Comparison of ENCODE assay signal across 8 cellular contexts in the genomic region with DNA sequence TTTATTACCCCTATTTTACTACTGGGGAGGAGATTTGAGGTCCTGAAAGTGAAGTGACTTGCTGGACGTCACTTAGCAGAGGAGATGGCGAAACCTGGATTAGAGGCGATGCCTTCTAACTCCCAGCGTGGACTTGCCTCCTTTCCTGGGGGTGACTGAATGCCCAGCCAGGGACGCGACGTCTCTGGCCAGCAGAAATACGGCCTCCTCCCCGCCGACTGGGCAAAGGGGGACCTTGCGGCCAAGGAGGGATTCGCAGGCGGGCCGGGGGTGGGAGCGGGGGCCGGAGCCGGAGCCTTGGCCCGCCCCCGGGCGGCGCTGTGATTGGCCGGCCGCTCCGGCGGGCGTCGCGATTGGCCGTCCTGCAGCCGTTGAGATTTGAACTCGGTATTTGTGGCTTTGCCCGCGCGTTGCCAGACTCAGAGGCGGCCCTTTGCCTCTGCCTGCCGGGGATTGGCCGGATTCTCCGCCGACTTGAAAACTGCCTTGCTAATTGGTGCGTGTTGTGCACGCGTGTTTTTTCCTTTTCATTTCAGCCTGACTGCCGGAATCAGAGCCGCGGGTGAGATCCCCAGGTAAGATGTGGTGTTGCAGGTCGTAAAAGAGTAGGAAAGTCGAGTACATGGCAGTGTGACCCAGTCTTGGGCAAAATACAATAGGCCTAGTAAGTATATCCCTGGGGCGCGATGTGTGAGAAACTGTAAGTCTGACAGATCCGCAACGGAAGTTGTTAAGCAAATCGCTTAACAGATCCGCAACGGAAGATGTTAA. TPM values are rescaled to one million over a fixed set of nuclear protein-coding genes. Genes with fewer than 3 reads are reported as not detected.
DNase-seq lines count a peak whose midpoint lies in the region; ATAC-seq and TF ChIP-seq lines count a peak whose summit lies in the region.

A gene with protein sequence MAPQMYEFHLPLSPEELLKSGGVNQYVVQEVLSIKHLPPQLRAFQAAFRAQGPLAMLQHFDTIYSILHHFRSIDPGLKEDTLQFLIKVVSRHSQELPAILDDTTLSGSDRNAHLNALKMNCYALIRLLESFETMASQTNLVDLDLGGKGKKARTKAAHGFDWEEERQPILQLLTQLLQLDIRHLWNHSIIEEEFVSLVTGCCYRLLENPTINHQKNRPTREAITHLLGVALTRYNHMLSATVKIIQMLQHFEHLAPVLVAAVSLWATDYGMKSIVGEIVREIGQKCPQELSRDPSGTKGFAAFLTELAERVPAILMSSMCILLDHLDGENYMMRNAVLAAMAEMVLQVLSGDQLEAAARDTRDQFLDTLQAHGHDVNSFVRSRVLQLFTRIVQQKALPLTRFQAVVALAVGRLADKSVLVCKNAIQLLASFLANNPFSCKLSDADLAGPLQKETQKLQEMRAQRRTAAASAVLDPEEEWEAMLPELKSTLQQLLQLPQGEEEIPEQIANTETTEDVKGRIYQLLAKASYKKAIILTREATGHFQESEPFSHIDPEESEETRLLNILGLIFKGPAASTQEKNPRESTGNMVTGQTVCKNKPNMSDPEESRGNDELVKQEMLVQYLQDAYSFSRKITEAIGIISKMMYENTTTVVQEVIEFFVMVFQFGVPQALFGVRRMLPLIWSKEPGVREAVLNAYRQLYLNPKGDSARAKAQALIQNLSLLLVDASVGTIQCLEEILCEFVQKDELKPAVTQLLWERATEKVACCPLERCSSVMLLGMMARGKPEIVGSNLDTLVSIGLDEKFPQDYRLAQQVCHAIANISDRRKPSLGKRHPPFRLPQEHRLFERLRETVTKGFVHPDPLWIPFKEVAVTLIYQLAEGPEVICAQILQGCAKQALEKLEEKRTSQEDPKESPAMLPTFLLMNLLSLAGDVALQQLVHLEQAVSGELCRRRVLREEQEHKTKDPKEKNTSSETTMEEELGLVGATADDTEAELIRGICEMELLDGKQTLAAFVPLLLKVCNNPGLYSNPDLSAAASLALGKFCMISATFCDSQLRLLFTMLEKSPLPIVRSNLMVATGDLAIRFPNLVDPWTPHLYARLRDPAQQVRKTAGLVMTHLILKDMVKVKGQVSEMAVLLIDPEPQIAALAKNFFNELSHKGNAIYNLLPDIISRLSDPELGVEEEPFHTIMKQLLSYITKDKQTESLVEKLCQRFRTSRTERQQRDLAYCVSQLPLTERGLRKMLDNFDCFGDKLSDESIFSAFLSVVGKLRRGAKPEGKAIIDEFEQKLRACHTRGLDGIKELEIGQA (N-terminal part only) (plus strand): TSS at position 523 of the 771 bp plus-strand sequence. CDS start 997 bp downstream, outside the sequence.

- peaks cover 11% of the 10 kb centered on the region for H3K36me3 ChIP-seq in SU-DHL-6 (ENCODE audit: low read length)
- no peaks in the 10 kb centered on the region for H3K36me3 ChIP-seq in parathyroid adenoma (ENCODE audit: control insufficient read depth, insufficient read depth, low read length)
- H3K36me3 ChIP-seq in tibial nerve, result peaks cover 0 to 32% (median 3%) of the 10 kb centered on the region in 3 donors

- peak within 1 kb of the TSS; percentile 80 for H3K4me3 ChIP-seq in SU-DHL-6 (ENCODE audit: insufficient read depth, low read length, poor library complexity, severe bottlenecking)
- H3K4me3 ChIP-seq in parathyroid adenoma (ENCODE audit: low read depth, low read length), result peak within 1 kb of the TSS; percentile 94
- H3K4me3 ChIP-seq in tibial nerve, result peak within 1 kb of the TSS; percentile 76 to 88 (median 82)

- H2AFZ ChIP-seq in SU-DHL-6 (ENCODE audit: low read depth, low read length, severe bottlenecking) (peak within 1 kb of the TSS; percentile 49), parathyroid adenoma (peak within 1 kb of the TSS; percentile 99)

- TF ChIP-seq POLR2A in tibial nerve (IDR thresholded peaks at IDR 0.05), result no peak

- ATAC-seq in HG02678 (IDR thresholded peaks at IDR 0.05; ENCODE audit: unreplicated experiment), result peak; percentile 85
- peak; percentile 97 for ATAC-seq in Right ventricle myocardium superior (ENCODE audit: poor library complexity)

- H3K79me2 ChIP-seq in SU-DHL-6 (ENCODE audit: insufficient read depth, low read length), result peaks cover 53% of the 10 kb centered on the region
- peaks cover 27% of the 10 kb centered on the region for H3K79me2 ChIP-seq in parathyroid adenoma

- peak; percentile 96 for DNase-seq in NCI-H128 (lab: John Stamatoyannopoulos, UW; ENCODE audit: unreplicated experiment)
- peak; percentile 81 for DNase-seq in activated naive CD8-positive, alpha-beta T cell treated with anti-CD3 and anti-CD28 coated beads, Interleukin-2, amount 50 U/mL, for 16 hours (ENCODE audit: low read depth, low spot score)
- peak; percentile 97 for DNase-seq in Right ventricle myocardium superior
- peak; percentile 84 to 88 for DNase-seq in tibial nerve (ENCODE audit: low spot score in 2 of 2)

- peak; percentile 33; the same call in 2 of the 3 replicates for TF ChIP-seq CTCF in GM12872 (IDR thresholded peaks at IDR 0.05; ENCODE audit: insufficient read depth, low read depth, low read length)
- TF ChIP-seq CTCF in SU-DHL-6 (IDR thresholded peaks at IDR 0.05; ENCODE audit: insufficient read depth, low read length, poor library complexity, severe bottlenecking), result no peak
- TF ChIP-seq CTCF in parathyroid adenoma (IDR thresholded peaks at IDR 0.05), result peak; percentile 54
- TF ChIP-seq CTCF in tibial nerve (IDR thresholded peaks at IDR 0.05), result peak in 3 of 5 experiments; percentile 20 to 88 (median 82)

- intact Hi-C loops in Right ventricle myocardium superior (cut with DNase I), result no loop called here

- peak in 1 of 2 donors; percentile 12 for TF ChIP-seq EP300 in tibial nerve (IDR thresholded peaks at IDR 0.05)

- H3K27ac ChIP-seq in SU-DHL-6 (ENCODE audit: low read depth, low read length) (peak within 1 kb of the TSS; percentile 93), parathyroid adenoma (peak within 1 kb of the TSS; percentile 95), tibial nerve (peak within 1 kb of the TSS; percentile 88 to 98 (median 96))

- 0 to 1% methylated on average over 41 to 53 of the region's 54 CpGs for WGBS in tibial nerve, 2 donors

- no peaks in the 10 kb centered on the region for H3K9me3 ChIP-seq in SU-DHL-6 (ENCODE audit: insufficient read depth, low read length)
- no peaks in the 10 kb centered on the region for H3K9me3 ChIP-seq in parathyroid adenoma (ENCODE audit: control insufficient read depth, low read length)
- no peaks in the 10 kb centered on the region for H3K9me3 ChIP-seq in tibial nerve

- no peaks in the 10 kb centered on the region for H4K20me1 ChIP-seq in SU-DHL-6 (ENCODE audit: low read depth, low read length)

- H3K4me1 ChIP-seq in parathyroid adenoma (peaks cover 11% of the 10 kb centered on the region), tibial nerve (peaks cover 0 to 28% (median 20%) of the 10 kb centered on the region in 4 donors)

- H3K9me2 ChIP-seq in SU-DHL-6 (replicated peaks; ENCODE audit: insufficient read depth, low read length), result no peaks in the 10 kb centered on the region

- H3K4me2 ChIP-seq in SU-DHL-6 (ENCODE audit: low read depth, low read length, poor library complexity, severe bottlenecking), result peak within 1 kb of the TSS; percentile 96
- H3K4me2 ChIP-seq in parathyroid adenoma (ENCODE audit: low read length), result peak within 1 kb of the TSS; percentile 94

- no peaks in the 10 kb centered on the region for H3K27me3 ChIP-seq in SU-DHL-6 (ENCODE audit: low read length)
- no peaks in the 10 kb centered on the region for H3K27me3 ChIP-seq in parathyroid adenoma (ENCODE audit: control insufficient read depth, insufficient read depth, low read length)
- no peaks in the 10 kb centered on the region for H3K27me3 ChIP-seq in tibial nerve

- peak within 1 kb of the TSS; percentile 91 for H3K9ac ChIP-seq in SU-DHL-6 (ENCODE audit: low read length)
- H3K9ac ChIP-seq in parathyroid adenoma, result peak within 1 kb of the TSS; percentile 33

- peaks cover 16% of the 10 kb centered on the region for H3F3A ChIP-seq in SU-DHL-6 (ENCODE audit: insufficient read depth)

RNA-seq across cellular contexts. Expression of the gene that starts here (rescaled TPM):
- total RNA-seq in Right ventricle myocardium superior, result 8.9 TPM
- total RNA-seq in tibial nerve, result 10 to 100 TPM; 17.0 to 29.3 (median 23.0) TPM

Comparison
In these comparisons a context has a peak if more than half of its experiments do, and no peak if none do; other contexts are left out.
1. Peak in every context shown above with its lines: DNase-seq, ATAC-seq, H3K4me3 ChIP-seq and H3K27ac ChIP-seq.